7 cellular contexts compared by ENCODE assay signal in genomic region chr19:56670961-56671612, GRCh38.
A peak's percentile ranks its signal among the peaks of the same experiment; 100 is the strongest.
DNase-seq lines count a peak whose midpoint lies in the region; TF ChIP-seq lines count a peak whose summit lies in the region.

No MANE protein-coding gene starts in this region.

- H3K9me3 ChIP-seq in adipocyte (ENCODE audit: control insufficient read depth, low read length): no peaks in the 10 kb centered on the region

- H3K36me3 ChIP-seq in adipocyte (ENCODE audit: control insufficient read depth, insufficient read depth, low read length, severe bottlenecking): no peaks in the 10 kb centered on the region

- H3K9ac ChIP-seq in adipocyte (ENCODE audit: low read length): peak overlapping the region; percentile 85

- peak overlapping the region; percentile 84 for H3K4me3 ChIP-seq in adipocyte (ENCODE audit: low read length)

- in situ Hi-C loops in GM13977 (cut with MboI; ENCODE audit: low pct_unique_long_range_greater_than_20kb, low sequenced_read_pairs, unreplicated experiment): no loop called here

- no peaks in the 10 kb centered on the region for H3K27me3 ChIP-seq in adipocyte (replicated peaks; ENCODE audit: control insufficient read depth, insufficient read depth, low read length)

- peak overlapping the region; percentile 83 for H3K27ac ChIP-seq in substantia nigra (ENCODE audit: low read depth, low read length, poor library complexity, severe bottlenecking)

- no peak for TF ChIP-seq CTCF in GM13977 (IDR thresholded peaks at IDR 0.05; ENCODE audit: extremely low read depth, insufficient read depth, missing control alignments)

- DNase-seq in NCI-H2171 treated with DMSO at 0.1 percent for 48 hours (lab: John Stamatoyannopoulos, UW) (peak; percentile 79), adipocyte (ENCODE audit: low read depth) (no peak), kidney tubule cell (ENCODE audit: low spot score) (peak; percentile 2), substantia nigra (lab: John Stamatoyannopoulos, UW) (peak in 4 of 49 donors; percentile 8 to 37 (median 30)), AG20443 (ENCODE audit: low spot score) (no peak), NCI-H2081 treated with DMSO at 0.1 percent for 48 hours (lab: John Stamatoyannopoulos, UW) (no peak), GM13977 (ENCODE audit: low spot score) (no peak)

- H3K4me1 ChIP-seq in adipocyte (ENCODE audit: control insufficient read depth, insufficient read depth, low read length): peaks cover 3% of the 10 kb centered on the region

Comparison
In these comparisons a context has a peak if more than half of its experiments do, and no peak if none do; other contexts are left out.
1. DNase-seq: peak in NCI-H2171 treated with DMSO at 0.1 percent for 48 hours (single experiment) and kidney tubule cell (single experiment); none in adipocyte (single experiment), AG20443 (single experiment), NCI-H2081 treated with DMSO at 0.1 percent for 48 hours (single experiment) and GM13977 (single experiment).